ENCODE assay signal across 1 cellular context in genomic region chr15:89165677-89166076, GRCh38.
A peak's percentile ranks its signal among the peaks of the same experiment; 100 is the strongest.
TF ChIP-seq lines count a peak whose summit lies in the region.

No MANE protein-coding gene starts in this region.

TF ChIP-seq in HepG2, 621 proteins besides CTCF, POLR2A, EP300 and RAD21 (continued from another document and continues in another):
- no peak for TF ChIP-seq ZNF574 (CRISPR knock-in tag; IDR thresholded peaks at IDR 0.05)
- peak; percentile 32; the same call in 1 of the 2 replicates for TF ChIP-seq NCOA2 (CRISPR knock-in tag; IDR thresholded peaks at IDR 0.05)
- TF ChIP-seq ZNF292 (CRISPR knock-in tag; IDR thresholded peaks at IDR 0.05; ENCODE audit: borderline replicate concordance, low read depth), result no peak
- TF ChIP-seq BRF2 (CRISPR knock-in tag; IDR thresholded peaks at IDR 0.05), result no peak
- TF ChIP-seq KLF15 (CRISPR knock-in tag; IDR thresholded peaks at IDR 0.05; ENCODE audit: borderline replicate concordance), result no peak
- TF ChIP-seq SOX13 (IDR thresholded peaks at IDR 0.05), result no peak
- TF ChIP-seq SOX13 (CRISPR knock-in tag; conservative IDR thresholded peaks at IDR 0.05 in 1 of 2, IDR thresholded peaks at IDR 0.05 in 1 of 2), result peak in 1 of 2 experiments; percentile 19; a peak in 1 of 4 replicates
- TF ChIP-seq PAXIP1 (CRISPR knock-in tag; conservative IDR thresholded peaks at IDR 0.05), result 0 out of 2 replicates have a peak, but pooled peaks have one; percentile 34
- no peak for TF ChIP-seq ZXDC (CRISPR knock-in tag; IDR thresholded peaks at IDR 0.05)
- TF ChIP-seq PITX1 (CRISPR knock-in tag; IDR thresholded peaks at IDR 0.05), result no peak
- no peak for TF ChIP-seq ZNF282 (IDR thresholded peaks at IDR 0.05; ENCODE audit: partially characterized antibody)
- TF ChIP-seq ZNF691 (CRISPR knock-in tag; IDR thresholded peaks at IDR 0.05; ENCODE audit: borderline replicate concordance, low read depth), result no peak
- no peak for TF ChIP-seq ZNF256 (CRISPR knock-in tag; conservative IDR thresholded peaks at IDR 0.05)
- TF ChIP-seq EZH2 (conservative IDR thresholded peaks at IDR 0.05; ENCODE audit: low read depth, low read length), result no peak
- no peak for TF ChIP-seq E2F5 (CRISPR knock-in tag; conservative IDR thresholded peaks at IDR 0.05)
- no peak for TF ChIP-seq ZNF577 (CRISPR knock-in tag; IDR thresholded peaks at IDR 0.05; ENCODE audit: borderline replicate concordance, low read depth)
- no peak for TF ChIP-seq ZNF761 (CRISPR knock-in tag; conservative IDR thresholded peaks at IDR 0.05)
- TF ChIP-seq RFX1 (IDR thresholded peaks at IDR 0.05), result no peak
- TF ChIP-seq ZNF430 (CRISPR knock-in tag; IDR thresholded peaks at IDR 0.05), result no peak
- TF ChIP-seq HNF4A (CRISPR knock-in tag; IDR thresholded peaks at IDR 0.05), result peak; percentile 12; the same call in 1 of the 2 replicates
- TF ChIP-seq MED1 (CRISPR knock-in tag; IDR thresholded peaks at IDR 0.05), result 0 out of 2 replicates have a peak, but pooled peaks have one; percentile 14
- peak; percentile 78 for TF ChIP-seq TEAD3 (CRISPR knock-in tag; optimal IDR thresholded peaks at IDR 0.05; ENCODE audit: borderline replicate concordance)
- TF ChIP-seq ZKSCAN5 (CRISPR knock-in tag; IDR thresholded peaks at IDR 0.05), result no peak
- no peak for TF ChIP-seq ZNF318 (CRISPR knock-in tag; IDR thresholded peaks at IDR 0.05)
- TF ChIP-seq, protein P1, sequence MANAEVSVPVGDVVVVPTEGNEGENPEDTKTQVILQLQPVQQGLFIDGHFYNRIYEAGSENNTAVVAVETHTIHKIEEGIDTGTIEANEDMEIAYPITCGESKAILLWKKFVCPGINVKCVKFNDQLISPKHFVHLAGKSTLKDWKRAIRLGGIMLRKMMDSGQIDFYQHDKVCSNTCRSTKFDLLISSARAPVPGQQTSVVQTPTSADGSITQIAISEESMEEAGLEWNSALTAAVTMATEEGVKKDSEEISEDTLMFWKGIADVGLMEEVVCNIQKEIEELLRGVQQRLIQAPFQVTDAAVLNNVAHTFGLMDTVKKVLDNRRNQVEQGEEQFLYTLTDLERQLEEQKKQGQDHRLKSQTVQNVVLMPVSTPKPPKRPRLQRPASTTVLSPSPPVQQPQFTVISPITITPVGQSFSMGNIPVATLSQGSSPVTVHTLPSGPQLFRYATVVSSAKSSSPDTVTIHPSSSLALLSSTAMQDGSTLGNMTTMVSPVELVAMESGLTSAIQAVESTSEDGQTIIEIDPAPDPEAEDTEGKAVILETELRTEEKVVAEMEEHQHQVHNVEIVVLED (CRISPR knock-in tag; IDR thresholded peaks at IDR 0.05; ENCODE audit: borderline replicate concordance), result no peak
- no peak for TF ChIP-seq JUN (CRISPR knock-in tag; IDR thresholded peaks at IDR 0.05)
- TF ChIP-seq, protein P2, sequence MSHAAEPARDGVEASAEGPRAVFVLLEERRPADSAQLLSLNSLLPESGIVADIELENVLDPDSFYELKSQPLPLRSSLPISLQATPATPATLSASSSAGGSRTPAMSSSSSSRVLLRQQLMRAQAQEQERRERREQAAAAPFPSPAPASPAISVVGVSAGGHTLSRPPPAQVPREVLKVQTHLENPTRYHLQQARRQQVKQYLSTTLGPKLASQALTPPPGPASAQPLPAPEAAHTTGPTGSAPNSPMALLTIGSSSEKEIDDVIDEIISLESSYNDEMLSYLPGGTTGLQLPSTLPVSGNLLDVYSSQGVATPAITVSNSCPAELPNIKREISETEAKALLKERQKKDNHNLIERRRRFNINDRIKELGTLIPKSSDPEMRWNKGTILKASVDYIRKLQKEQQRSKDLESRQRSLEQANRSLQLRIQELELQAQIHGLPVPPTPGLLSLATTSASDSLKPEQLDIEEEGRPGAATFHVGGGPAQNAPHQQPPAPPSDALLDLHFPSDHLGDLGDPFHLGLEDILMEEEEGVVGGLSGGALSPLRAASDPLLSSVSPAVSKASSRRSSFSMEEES (CRISPR knock-in tag; IDR thresholded peaks at IDR 0.05), result no peak
- TF ChIP-seq CREB1 (IDR thresholded peaks at IDR 0.05), result no peak
- no peak for TF ChIP-seq CREB1 (CRISPR knock-in tag; IDR thresholded peaks at IDR 0.05)
- no peak for TF ChIP-seq ZNF597 (CRISPR knock-in tag; IDR thresholded peaks at IDR 0.05)
